ENCODE assay signal across 8 cellular contexts in the genomic region with DNA sequence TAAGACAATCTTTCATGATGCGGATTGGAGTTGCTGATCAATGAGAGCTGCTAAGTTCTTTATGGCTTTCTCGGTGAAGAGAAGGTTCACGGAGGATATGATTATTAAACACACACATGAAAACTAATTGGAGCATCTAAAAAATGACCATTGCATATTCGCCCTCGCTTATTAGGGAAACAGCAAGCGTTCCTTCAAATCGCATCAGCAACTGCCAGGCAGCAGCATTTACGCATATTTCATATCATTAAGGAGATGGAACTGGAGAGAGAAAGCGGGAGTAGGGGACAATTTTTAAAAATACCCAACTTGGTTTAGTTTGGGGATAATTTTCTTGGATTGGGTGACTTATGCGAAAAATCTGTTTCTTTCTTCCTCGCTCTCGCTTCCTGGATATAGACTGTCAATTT. TPM values are rescaled to one million over a fixed set of nuclear protein-coding genes. Genes with fewer than 3 reads are reported as not detected.
DNase-seq lines count a peak whose midpoint lies in the region; ATAC-seq, FAIRE-seq and TF ChIP-seq lines count a peak whose summit lies in the region.

No MANE protein-coding gene starts in this region.

- H4K20me1 ChIP-seq in SK-N-SH (ENCODE audit: insufficient read depth): no peaks in the 10 kb centered on the region
- H4K20me1 ChIP-seq in keratinocyte (ENCODE audit: control insufficient read depth, extremely low read depth, insufficient read depth, low read length): no peaks in the 10 kb centered on the region

- H3K79me2 ChIP-seq in SK-N-SH (ENCODE audit: insufficient read depth): no peaks in the 10 kb centered on the region
- no peaks in the 10 kb centered on the region for H3K79me2 ChIP-seq in keratinocyte (ENCODE audit: control insufficient read depth, insufficient read depth, low read length)

- ATAC-seq in SK-N-SH treated with all-trans-retinoic acid at 6 μM for 48 hours (no peak), GM19467 (IDR thresholded peaks at IDR 0.05; ENCODE audit: unreplicated experiment) (no peak)
- ATAC-seq in activated T-cell treated with anti-CD3 and anti-CD28 coated beads, Interleukin-2, amount 50 U/mL, for 72 hours (replicated peaks in 1 of 2): no peak

- DNase-seq in SK-N-SH (no peak), keratinocyte (ENCODE audit: low read depth, low spot score) (no peak), NCI-H2196 (lab: John Stamatoyannopoulos, UW; ENCODE audit: unreplicated experiment) (no peak), DMS114 treated with DMSO at 0.1 percent for 48 hours (lab: John Stamatoyannopoulos, UW; ENCODE audit: unreplicated experiment) (no peak)
- DNase-seq in activated T-cell treated with anti-CD3 and anti-CD28 coated beads, Interleukin-2, amount 50 U/mL, for 72 hours: no peak

- H3K9me2 ChIP-seq in SK-N-SH: no peaks in the 10 kb centered on the region

- H3K4me2 ChIP-seq in SK-N-SH (peak overlapping the region; percentile 90), keratinocyte (ENCODE audit: control insufficient read depth, extremely low read depth, insufficient read depth, low read depth, low read length) (peak overlapping the region; percentile 98)

- H3K27me3 ChIP-seq in SK-N-SH (ENCODE audit: insufficient read depth) (no peaks in the 10 kb centered on the region; the same call in 1 of the 2 replicates), keratinocyte (ENCODE audit: control insufficient read depth, extremely low read depth, insufficient read depth, low read length) (peaks cover 16% of the 10 kb centered on the region)

- POLR2A ChIA-PET in SK-N-SH (lab: Yijun Ruan, JAX): no interaction called here

- CTCF ChIA-PET in SK-N-SH (lab: Yijun Ruan, JAX): interaction anchor here (0.8 to 2.2 kb wide), 5 partner anchors 19 to 115 kb away, joined by 3 to 8 read pairs (median 4); no protein-coding TSS in a partner anchor

- H3F3A ChIP-seq in SK-N-SH (replicated peaks; ENCODE audit: insufficient read depth): peaks cover 7% of the 10 kb centered on the region

- H3K36me3 Mint-ChIP-seq in activated T-cell treated with anti-CD3 and anti-CD28 coated beads, Interleukin-2, amount 50 U/mL, for 72 hours (ENCODE audit: insufficient read depth in 2 of 2): peaks cover 4 to 5% of the 10 kb centered on the region in 2 donors

- TF ChIP-seq RAD21 in SK-N-SH (IDR thresholded peaks at IDR 0.05; ENCODE audit: low read length): no peak

- H3K27ac ChIP-seq in SK-N-SH (ENCODE audit: low read depth in 2 of 2, low read length in 1 of 2): peak overlapping the region in 1 of 2 experiments; percentile 89; a peak in 2 of 4 replicates
- no peak overlapping the region for H3K27ac ChIP-seq in keratinocyte (ENCODE audit: control insufficient read depth, insufficient read depth, low read length)
- H3K27ac ChIP-seq in temporal lobe (ENCODE audit: low read depth, low read length): peak overlapping the region; percentile 14

- H3K9me1 ChIP-seq in keratinocyte (ENCODE audit: control insufficient read depth, extremely low read depth, insufficient read depth, low read length): no peaks in the 10 kb centered on the region

- H2AFZ ChIP-seq in SK-N-SH (ENCODE audit: low read depth) (peak overlapping the region; percentile 93), keratinocyte (ENCODE audit: control insufficient read depth, low read length) (peak overlapping the region; percentile 88)

- H3K9me3 ChIP-seq in SK-N-SH: no peaks in the 10 kb centered on the region
- no peaks in the 10 kb centered on the region for H3K9me3 ChIP-seq in keratinocyte (ENCODE audit: control insufficient read depth, low read depth, low read length)

- H3K4me1 ChIP-seq in SK-N-SH (ENCODE audit: control insufficient read depth in 1 of 2, insufficient read depth in 2 of 2, low read depth in 1 of 2, low read length in 1 of 2) (peaks cover 0 to 10% of the 10 kb centered on the region in 2 experiments; a peak in 2 of 4 replicates), keratinocyte (ENCODE audit: control insufficient read depth, extremely low read depth, insufficient read depth, low read length) (peaks cover 25% of the 10 kb centered on the region)

- peaks cover 22% of the 10 kb centered on the region for H3K4me1 Mint-ChIP-seq in activated T-cell treated with anti-CD3 and anti-CD28 coated beads, Interleukin-2, amount 50 U/mL, for 72 hours (ENCODE audit: low read depth)

- no peak for TF ChIP-seq CTCF in SK-N-SH (IDR thresholded peaks at IDR 0.05)
- TF ChIP-seq CTCF in keratinocyte (optimal IDR thresholded peaks at IDR 0.05 in 1 of 3, IDR thresholded peaks at IDR 0.05 in 1 of 3, conservative IDR thresholded peaks at IDR 0.05 in 1 of 3; ENCODE audit: extremely low read depth in 1 of 3, insufficient read depth in 2 of 3, low read length in 3 of 3): no peak

- H3K36me3 ChIP-seq in SK-N-SH (replicated peaks in 1 of 2; ENCODE audit: control insufficient read depth in 1 of 2, insufficient read depth in 2 of 2, low read length in 1 of 2): no peaks in the 10 kb centered on the region
- H3K36me3 ChIP-seq in keratinocyte (ENCODE audit: control insufficient read depth in 2 of 2, extremely low read depth in 1 of 2, insufficient read depth in 2 of 2, low read length in 2 of 2): no peaks in the 10 kb centered on the region

- dilution Hi-C loops in keratinocyte (cut with MboI; ENCODE audit: extremely low pct_ligation_motif_present, low sequenced_read_pairs): no loop called here

- 1% methylated on average over 12 of the region's 12 CpGs for WGBS in SK-N-SH (ENCODE audit: low lambda C conversion rate)

- H3K27ac Mint-ChIP-seq in activated T-cell treated with anti-CD3 and anti-CD28 coated beads, Interleukin-2, amount 50 U/mL, for 72 hours: peak overlapping the region; percentile 62

- H3K4me3 ChIP-seq in SK-N-SH (ENCODE audit: low read depth in 2 of 2, low read length in 1 of 2) (peak overlapping the region; percentile 82 to 86), keratinocyte (ENCODE audit: control insufficient read depth in 2 of 3, extremely low read depth in 1 of 3, insufficient read depth in 2 of 3, low read depth in 1 of 3, low read length in 3 of 3) (peak overlapping the region; percentile 79 to 80 (median 79))

- H3K9ac ChIP-seq in SK-N-SH (peak overlapping the region; percentile 56; the same call in 1 of the 2 replicates), keratinocyte (ENCODE audit: control insufficient read depth, extremely low read depth, insufficient read depth, low read length) (peak overlapping the region; percentile 70)

- H3K27me3 Mint-ChIP-seq in activated T-cell treated with anti-CD3 and anti-CD28 coated beads, Interleukin-2, amount 50 U/mL, for 72 hours (ENCODE audit: low read depth): peaks cover 49% of the 10 kb centered on the region

- FAIRE-seq in keratinocyte (lab: Jason Lieb, UNC): no peak

- H3K4me3 Mint-ChIP-seq in activated T-cell treated with anti-CD3 and anti-CD28 coated beads, Interleukin-2, amount 50 U/mL, for 72 hours: peak overlapping the region; percentile 91 to 99

- no peaks in the 10 kb centered on the region for H3K9me3 Mint-ChIP-seq in activated T-cell treated with anti-CD3 and anti-CD28 coated beads, Interleukin-2, amount 50 U/mL, for 72 hours

- TF ChIP-seq EP300 in SK-N-SH (IDR thresholded peaks at IDR 0.05; ENCODE audit: borderline replicate concordance in 1 of 2, low read depth in 1 of 2, low read length in 1 of 2): no peak

TF ChIP-seq in SK-N-SH, 30 proteins besides CTCF, POLR2A, EP300 and RAD21 (continues in another document):
- no peak for TF ChIP-seq CHD2 (IDR thresholded peaks at IDR 0.05; ENCODE audit: low read length, partially characterized antibody)

TF ChIP-seq in SK-N-SH treated with all-trans-retinoic acid at 6 μM for 48 hours, 23 proteins besides CTCF, POLR2A, EP300 and RAD21:
- TF ChIP-seq BACH2 (CRISPR knock-in tag; IDR thresholded peaks at IDR 0.05; ENCODE audit: borderline replicate concordance) (no peak), ZNF8 (CRISPR knock-in tag; IDR thresholded peaks at IDR 0.05) (no peak), ESRRG (CRISPR knock-in tag; IDR thresholded peaks at IDR 0.05) (no peak), ARNTL (CRISPR knock-in tag; IDR thresholded peaks at IDR 0.05; ENCODE audit: borderline replicate concordance, low read depth) (no peak), ZNF565 (CRISPR knock-in tag; conservative IDR thresholded peaks at IDR 0.05; ENCODE audit: low read depth) (no peak), ZFP3 (CRISPR knock-in tag; IDR thresholded peaks at IDR 0.05) (no peak)
- TF ChIP-seq, protein P1, sequence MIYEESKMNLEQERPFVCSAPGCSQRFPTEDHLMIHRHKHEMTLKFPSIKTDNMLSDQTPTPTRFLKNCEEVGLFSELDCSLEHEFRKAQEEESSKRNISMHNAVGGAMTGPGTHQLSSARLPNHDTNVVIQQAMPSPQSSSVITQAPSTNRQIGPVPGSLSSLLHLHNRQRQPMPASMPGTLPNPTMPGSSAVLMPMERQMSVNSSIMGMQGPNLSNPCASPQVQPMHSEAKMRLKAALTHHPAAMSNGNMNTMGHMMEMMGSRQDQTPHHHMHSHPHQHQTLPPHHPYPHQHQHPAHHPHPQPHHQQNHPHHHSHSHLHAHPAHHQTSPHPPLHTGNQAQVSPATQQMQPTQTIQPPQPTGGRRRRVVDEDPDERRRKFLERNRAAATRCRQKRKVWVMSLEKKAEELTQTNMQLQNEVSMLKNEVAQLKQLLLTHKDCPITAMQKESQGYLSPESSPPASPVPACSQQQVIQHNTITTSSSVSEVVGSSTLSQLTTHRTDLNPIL (CRISPR knock-in tag; IDR thresholded peaks at IDR 0.05; ENCODE audit: low read depth): no peak
TF ChIP-seq in SK-N-SH treated with all-trans-retinoic acid at 6 μM for 48 hours: peak in this region for 0.

RNA-seq across cellular contexts. Expression of a gene that starts 0.7 kb away (rescaled TPM):
- 1.1 and 1.6 TPM in 2 replicates for polyA plus RNA-seq in SK-N-SH (2012; rRNA removed)
- polyA plus RNA-seq in SK-N-SH (2012; cell fraction: cytosol; rRNA removed): 1.2 and 1.3 TPM in 2 replicates
- polyA plus RNA-seq in SK-N-SH (2012; cell fraction: nucleus; rRNA removed): 4.7 and 5.3 TPM in 2 replicates
- total RNA-seq in activated T-cell treated with anti-CD3 and anti-CD28 coated beads, Interleukin-2, amount 50 U/mL, for 72 hours: 1 to 10 TPM in 1 of 2 donors, under 1 TPM in 1; 0.96 to 2.0 TPM
- 0.26 to 2.0 TPM (median 0.96 TPM) in 3 replicates for polyA plus RNA-seq in keratinocyte
- 1.1 TPM for polyA plus RNA-seq in keratinocyte (2011; ENCODE audit: low read depth)
- polyA plus RNA-seq in keratinocyte (2011; cell fraction: cytosol; rRNA removed): 0.36 and 0.57 TPM in 2 replicates
- polyA plus RNA-seq in keratinocyte (2011; cell fraction: nucleus; rRNA removed): 1.9 and 4.1 TPM in 2 replicates
- 0.38 and 1.6 TPM in 2 replicates for polyA plus RNA-seq in keratinocyte (2012; ENCODE audit: low replicate concordance)
- 1.0 to 1.8 TPM (median 1.7 TPM) in 3 replicates for polyA minus RNA-seq in keratinocyte
- not detected for polyA minus RNA-seq in keratinocyte (2011; cell fraction: cytosol; rRNA and poly(A)+ RNA removed)
- polyA minus RNA-seq in keratinocyte (2011; cell fraction: nucleus; rRNA and poly(A)+ RNA removed): 0.84 and 2.3 TPM in 2 replicates
- 3.4 TPM for total RNA-seq in temporal lobe
